Comparison of ENCODE assay signal across 21 cellular contexts in genomic region chr19:20321139-20321656, GRCh38.
"Had no signal": no experiment of that assay in that cellular context is flagged by ENCODE, and none has a peak within 500 bp of the region (broad histone marks: within the 10 kb centered on the region; RNA-seq: fewer than 3 reads in every experiment).

No MANE protein-coding gene starts in this region.

- H3K9me3 ChIP-seq: colonic mucosa, neutrophil, ovary, right lobe of liver had no signal

- H3K4me3 ChIP-seq: cardiac muscle cell, colonic mucosa, ovary, right lobe of liver, upper lobe of left lung had no signal

- H3K36me3 ChIP-seq: cardiac muscle cell, colonic mucosa, neutrophil, ovary, right lobe of liver, upper lobe of left lung had no signal

- ATAC-seq: left colon; right lobe of liver; stimulated activated naive CD8-positive, alpha-beta T cell treated with anti-CD3 and anti-CD28 coated beads, Interleukin-15, Interleukin-2, amounts not matched to agents 100 U/mL and 50 U/mL, for 24 hours had no signal

- DNase-seq: activated CD4-positive, alpha-beta T cell treated with anti-CD3 and anti-CD28 coated beads for 4 hours; activated CD4-positive, alpha-beta T cell treated with anti-CD3 and anti-CD28 coated beads, Interleukin-2, amount 50 U/mL, for 4 hours; activated effector memory CD4-positive, alpha-beta T cell treated with Interleukin-2 at 50 U/mL for 16 hours; activated naive CD4-positive, alpha-beta T cell treated with Interleukin-2 at 50 U/mL for 16 hours; anterior cingulate cortex; cerebellar nuclear complex; colonic mucosa; effector CD8-positive, alpha-beta T cell; glutamatergic neuron; left colon; mammary epithelial cell; naive B cell; nephron progenitor cell; ovary; right lobe of liver; stimulated activated CD4-positive, alpha-beta T cell treated with anti-CD3 and anti-CD28 coated beads, Interleukin-2, amount 100 ng/mL, for 48 hours; stimulated activated naive CD8-positive, alpha-beta T cell treated with anti-CD3 and anti-CD28 coated beads, Interleukin-15, Interleukin-2, amounts not matched to agents 100 U/mL and 50 U/mL, for 24 hours; substantia nigra; upper lobe of left lung had no signal

- H3K27me3 ChIP-seq: colonic mucosa, neutrophil, ovary, right lobe of liver, upper lobe of left lung had no signal

- H3K27ac ChIP-seq: cardiac muscle cell, colonic mucosa, neutrophil, ovary, right lobe of liver, upper lobe of left lung had no signal

- H3K4me1 ChIP-seq: colonic mucosa, right lobe of liver, upper lobe of left lung had no signal
